ENCODE assay signal across 1 cellular context in genomic region chr16:23836078-23836403, GRCh38.
TF ChIP-seq lines count a peak whose summit lies in the region.

No MANE protein-coding gene starts in this region.

TF ChIP-seq in A549, 52 proteins besides CTCF, POLR2A, EP300 and RAD21 (continued from another document):
- TF ChIP-seq MAX (IDR thresholded peaks at IDR 0.05) (no peak), ZSCAN20 (CRISPR knock-in tag; IDR thresholded peaks at IDR 0.05) (no peak), MAFK (IDR thresholded peaks at IDR 0.05; ENCODE audit: partially characterized antibody) (no peak), HOXB13 (CRISPR knock-in tag; IDR thresholded peaks at IDR 0.05; ENCODE audit: low read depth) (no peak), FOSB (CRISPR knock-in tag; IDR thresholded peaks at IDR 0.05) (no peak), CBX8 (IDR thresholded peaks at IDR 0.05) (no peak)
